8 cellular contexts compared by ENCODE assay signal in the genomic region with DNA sequence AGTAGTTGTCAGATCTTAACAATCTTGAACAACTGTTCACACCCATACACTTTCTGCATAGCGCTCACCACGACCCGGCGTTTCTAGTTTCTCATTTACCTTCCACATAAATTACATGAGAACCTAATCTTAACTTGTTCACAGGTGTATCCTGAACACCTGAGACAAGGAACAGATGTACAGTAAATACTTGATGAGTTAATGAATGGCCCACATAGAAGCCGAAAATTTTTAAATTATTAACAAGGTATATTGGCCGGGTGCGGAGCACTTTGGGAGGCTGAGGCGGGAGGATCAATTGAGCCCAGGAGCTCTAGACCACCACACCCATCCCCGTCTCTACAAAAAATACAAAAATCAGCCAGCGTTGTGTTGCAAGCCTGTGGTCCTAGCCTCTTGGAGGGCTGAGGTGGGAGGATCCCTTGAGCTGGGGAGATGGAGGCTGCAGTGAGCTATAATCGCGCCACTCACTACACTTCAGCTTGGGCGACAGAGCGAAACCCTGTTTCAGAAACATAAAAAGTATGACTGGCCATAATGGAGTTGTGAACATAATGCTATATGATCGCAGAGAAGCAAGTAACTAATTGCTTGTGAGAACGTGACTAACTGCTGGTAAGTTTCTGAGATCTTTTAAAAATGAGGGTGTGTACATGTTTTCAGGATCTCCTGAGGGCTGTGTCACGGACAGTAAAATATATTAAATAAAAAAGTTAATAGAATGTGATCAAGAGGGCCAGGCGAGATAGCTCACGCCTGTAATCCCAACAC. TPM values are rescaled to one million over a fixed set of nuclear protein-coding genes. Genes with fewer than 3 reads are reported as not detected.
DNase-seq lines count a peak whose midpoint lies in the region; ATAC-seq and TF ChIP-seq lines count a peak whose summit lies in the region.

No MANE protein-coding gene starts in this region.

- H3K27ac Mint-ChIP-seq in activated CD4-positive, alpha-beta T cell treated with anti-CD3 and anti-CD28 coated beads for 36 hours: peak overlapping the region; percentile 97
- peak overlapping the region; percentile 100 for H3K27ac Mint-ChIP-seq in stimulated activated naive B cell treated with anti-CD40 and anti-IgM and Interleukin-4, amounts not matched to agents 10 μg/mL and 1 μg/mL and 100 μg/mL, for 72 hours

- peaks cover 2% of the 10 kb centered on the region for H3K4me1 ChIP-seq in iPS DF 6.9 (ENCODE audit: control insufficient read depth, insufficient read depth, low read length)

- peaks cover 21% of the 10 kb centered on the region for H3K4me1 Mint-ChIP-seq in activated CD4-positive, alpha-beta T cell treated with anti-CD3 and anti-CD28 coated beads for 36 hours
- peaks cover 7 to 14% of the 10 kb centered on the region in 2 donors for H3K4me1 Mint-ChIP-seq in stimulated activated naive B cell treated with anti-CD40 and anti-IgM and Interleukin-4, amounts not matched to agents 10 μg/mL and 1 μg/mL and 100 μg/mL, for 72 hours

- no peak for TF ChIP-seq CTCF in VCaP (conservative IDR thresholded peaks at IDR 0.05)

- H3K4me3 Mint-ChIP-seq in activated CD4-positive, alpha-beta T cell treated with anti-CD3 and anti-CD28 coated beads for 36 hours: peak overlapping the region; percentile 99
- H3K4me3 Mint-ChIP-seq in stimulated activated naive B cell treated with anti-CD40 and anti-IgM and Interleukin-4, amounts not matched to agents 10 μg/mL and 1 μg/mL and 100 μg/mL, for 72 hours: peak overlapping the region; percentile 87 to 99

- WGBS in iPS DF 6.9 (ENCODE audit: insufficient coverage, insufficient read length): 100% methylated on average over 4 of the region's 19 CpGs

- H3K9me3 Mint-ChIP-seq in activated CD4-positive, alpha-beta T cell treated with anti-CD3 and anti-CD28 coated beads for 36 hours (ENCODE audit: low read depth): no peaks in the 10 kb centered on the region
- no peaks in the 10 kb centered on the region for H3K9me3 Mint-ChIP-seq in stimulated activated naive B cell treated with anti-CD40 and anti-IgM and Interleukin-4, amounts not matched to agents 10 μg/mL and 1 μg/mL and 100 μg/mL, for 72 hours

- no peak for ATAC-seq in activated CD4-positive, alpha-beta T cell treated with anti-CD3 and anti-CD28 coated beads for 36 hours
- ATAC-seq in stimulated activated naive B cell treated with anti-CD40 and anti-IgM and Interleukin-4, amounts not matched to agents 10 μg/mL and 1 μg/mL and 100 μg/mL, for 72 hours (replicated peaks): no peak
- no peak for ATAC-seq in HG03565 (IDR thresholded peaks at IDR 0.05; ENCODE audit: unreplicated experiment)
- no peak for ATAC-seq in HG03521 (IDR thresholded peaks at IDR 0.05; ENCODE audit: unreplicated experiment)
- no peak for ATAC-seq in GM21367 (IDR thresholded peaks at IDR 0.05; ENCODE audit: unreplicated experiment)

- H3K9me3 ChIP-seq in iPS DF 6.9 (ENCODE audit: control insufficient read depth, insufficient read depth, low read length): no peaks in the 10 kb centered on the region

- H3K27ac ChIP-seq in VCaP: peak overlapping the region; percentile 97
- no peak overlapping the region for H3K27ac ChIP-seq in iPS DF 6.9 (ENCODE audit: low read length)

- intact Hi-C loops in activated CD4-positive, alpha-beta T cell treated with anti-CD3 and anti-CD28 coated beads for 36 hours (cut with DNase I, micrococcal nuclease): loop anchor here (1.0 to 5.0 kb wide), 8 partner anchors 20 to 1310 kb away; a partner anchor contains a TSS

- H3K27me3 Mint-ChIP-seq in activated CD4-positive, alpha-beta T cell treated with anti-CD3 and anti-CD28 coated beads for 36 hours: no peaks in the 10 kb centered on the region
- H3K27me3 Mint-ChIP-seq in stimulated activated naive B cell treated with anti-CD40 and anti-IgM and Interleukin-4, amounts not matched to agents 10 μg/mL and 1 μg/mL and 100 μg/mL, for 72 hours: no peaks in the 10 kb centered on the region

- no peaks in the 10 kb centered on the region for H3K36me3 ChIP-seq in iPS DF 6.9 (ENCODE audit: control insufficient read depth, insufficient read depth, low read length)

- no peaks in the 10 kb centered on the region for H3K27me3 ChIP-seq in iPS DF 6.9 (ENCODE audit: control insufficient read depth, insufficient read depth, low read length)

- CTCF ChIA-PET in activated CD4-positive, alpha-beta T cell treated with anti-CD3 and anti-CD28 coated beads for 36 hours (lab: Charles Lee): interaction anchor here (1.2 kb wide), 1 partner anchor 55 kb away, joined by 3 read pairs; no protein-coding TSS in a partner anchor

- no peak for DNase-seq in activated CD4-positive, alpha-beta T cell treated with anti-CD3 and anti-CD28 coated beads for 36 hours
- DNase-seq in activated CD4-positive, alpha-beta T cell treated with anti-CD3 and anti-CD28 coated beads for 1 hour: no peak
- DNase-seq in iPS DF 6.9 (ENCODE audit: low read depth, low spot score): no peak
- no peak for DNase-seq in stimulated activated naive B cell treated with anti-CD40 and anti-IgM and Interleukin-4, amounts not matched to agents 10 μg/mL and 1 μg/mL and 100 μg/mL, for 72 hours

- POLR2A ChIA-PET in activated CD4-positive, alpha-beta T cell treated with anti-CD3 and anti-CD28 coated beads for 36 hours (lab: Charles Lee): interaction anchor here (0.6 kb wide), 1 partner anchor 70 kb away, joined by 3 read pairs; no protein-coding TSS in a partner anchor

- peak overlapping the region; percentile 92; the same call in 1 of the 2 replicates for H3K4me3 ChIP-seq in iPS DF 6.9 (ENCODE audit: low read length)

- H3K36me3 Mint-ChIP-seq in activated CD4-positive, alpha-beta T cell treated with anti-CD3 and anti-CD28 coated beads for 36 hours (ENCODE audit: low read depth): peaks cover 12% of the 10 kb centered on the region
- H3K36me3 Mint-ChIP-seq in stimulated activated naive B cell treated with anti-CD40 and anti-IgM and Interleukin-4, amounts not matched to agents 10 μg/mL and 1 μg/mL and 100 μg/mL, for 72 hours: peaks cover 1 to 7% of the 10 kb centered on the region in 2 donors

RNA-seq across cellular contexts. Expression of a gene that starts 1.0 kb away (rescaled TPM):
- total RNA-seq in activated CD4-positive, alpha-beta T cell treated with anti-CD3 and anti-CD28 coated beads for 36 hours: 100 to 1,000 TPM; 129 to 130 TPM

RNA-seq across cellular contexts. Expression of a gene that starts 20.2 kb away (rescaled TPM):
- total RNA-seq in activated CD4-positive, alpha-beta T cell treated with anti-CD3 and anti-CD28 coated beads for 36 hours: 10 to 100 TPM; 81.6 to 82.3 TPM
